Comparison of ENCODE assay signal across 1 cellular context in the genomic region with DNA sequence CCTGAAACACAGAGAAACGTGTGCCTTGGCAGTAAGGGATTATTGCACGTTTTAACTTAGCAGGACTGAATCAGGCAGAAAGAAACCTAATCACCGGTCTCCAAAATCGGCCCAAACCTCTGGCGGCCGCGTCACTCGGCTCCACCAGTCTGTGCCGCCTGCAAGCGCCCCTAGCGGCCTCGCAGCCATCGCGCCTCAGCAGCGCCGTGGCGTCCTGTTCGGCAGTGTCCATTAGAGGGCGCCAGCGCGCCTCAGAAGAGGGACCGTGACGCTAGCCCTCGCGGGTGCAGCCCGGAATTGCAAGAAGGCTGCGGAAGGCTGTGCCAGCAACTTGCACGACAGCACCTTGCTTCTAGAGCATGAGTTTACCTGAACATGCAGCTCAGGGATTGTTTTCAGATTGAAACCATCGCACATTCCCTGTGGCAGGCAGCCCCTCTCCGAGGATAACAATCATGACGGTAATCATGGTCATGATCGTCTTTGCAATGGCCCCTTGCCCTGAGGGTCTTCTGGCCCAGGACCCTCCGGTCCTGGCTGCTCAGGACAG.
TF ChIP-seq lines count a peak whose summit lies in the region.

No MANE protein-coding gene starts in this region.

TF ChIP-seq in HepG2, 621 proteins besides CTCF, POLR2A, EP300 and RAD21 (continued from another document and continues in another):
- TF ChIP-seq GMEB1 (CRISPR knock-in tag; IDR thresholded peaks at IDR 0.05; ENCODE audit: borderline replicate concordance) (peak; percentile 69; the same call in 1 of the 2 replicates), HDAC1 (CRISPR knock-in tag; IDR thresholded peaks at IDR 0.05) (peak; percentile 61; the same call in 1 of the 2 replicates), REPIN1 (CRISPR knock-in tag; IDR thresholded peaks at IDR 0.05; ENCODE audit: borderline replicate concordance, low read depth) (peak; percentile 97; the same call in 1 of the 2 replicates), MAX (IDR thresholded peaks at IDR 0.05) (peak; percentile 48; the same call in 1 of the 2 replicates), ARID3A (IDR thresholded peaks at IDR 0.05; ENCODE audit: low read depth, low read length) (0 out of 2 replicates have a peak, but pooled peaks have one; percentile 62), ZFX (CRISPR knock-in tag; IDR thresholded peaks at IDR 0.05; ENCODE audit: low read depth) (peak; percentile 60; the same call in 1 of the 2 replicates), ZNF777 (CRISPR knock-in tag; IDR thresholded peaks at IDR 0.05) (peak; percentile 61; the same call in 1 of the 2 replicates), ZIK1 (CRISPR knock-in tag; IDR thresholded peaks at IDR 0.05; ENCODE audit: borderline replicate concordance, low read depth) (peak; percentile 61; the same call in 1 of the 2 replicates), BRCA1 (CRISPR knock-in tag; IDR thresholded peaks at IDR 0.05) (peak; percentile 97), ARNT2 (CRISPR knock-in tag; IDR thresholded peaks at IDR 0.05; ENCODE audit: low read depth) (peak; percentile 62; the same call in 1 of the 2 replicates), NPAS2 (CRISPR knock-in tag; IDR thresholded peaks at IDR 0.05; ENCODE audit: borderline replicate concordance) (no peak), ONECUT2 (CRISPR knock-in tag; IDR thresholded peaks at IDR 0.05) (no peak), MEIS2 (CRISPR knock-in tag; IDR thresholded peaks at IDR 0.05) (peak; percentile 64; the same call in 1 of the 2 replicates), PHF20 (CRISPR knock-in tag; IDR thresholded peaks at IDR 0.05) (peak; percentile 33; the same call in 1 of the 2 replicates), SAFB2 (CRISPR knock-in tag; IDR thresholded peaks at IDR 0.05; ENCODE audit: borderline replicate concordance, low read depth) (no peak; the same call in 1 of the 2 replicates), MEIS1 (CRISPR knock-in tag; IDR thresholded peaks at IDR 0.05; ENCODE audit: borderline replicate concordance) (peak; percentile 60; the same call in 1 of the 2 replicates), YEATS2 (CRISPR knock-in tag; IDR thresholded peaks at IDR 0.05; ENCODE audit: borderline replicate concordance) (peak; percentile 75; the same call in 1 of the 2 replicates), TOPORS (CRISPR knock-in tag; IDR thresholded peaks at IDR 0.05) (0 out of 2 replicates have a peak, but pooled peaks have one; percentile 50), MYC (CRISPR knock-in tag; IDR thresholded peaks at IDR 0.05; ENCODE audit: borderline replicate concordance) (peak; percentile 59; the same call in 1 of the 2 replicates), POGZ (CRISPR knock-in tag; IDR thresholded peaks at IDR 0.05) (peak; percentile 86), PITX1 (CRISPR knock-in tag; IDR thresholded peaks at IDR 0.05) (peak; percentile 65; the same call in 1 of the 2 replicates), FOXC1 (CRISPR knock-in tag; IDR thresholded peaks at IDR 0.05; ENCODE audit: borderline replicate concordance) (peak; percentile 58; the same call in 1 of the 2 replicates), ZNF547 (CRISPR knock-in tag; IDR thresholded peaks at IDR 0.05) (peak; percentile 69), PPARG (CRISPR knock-in tag; conservative IDR thresholded peaks at IDR 0.05) (peak; percentile 48; the same call in 1 of the 2 replicates), SIX1 (CRISPR knock-in tag; IDR thresholded peaks at IDR 0.05; ENCODE audit: borderline replicate concordance) (peak; percentile 29; the same call in 1 of the 2 replicates), ZNF780A (CRISPR knock-in tag; IDR thresholded peaks at IDR 0.05) (no peak), ZNF121 (CRISPR knock-in tag; IDR thresholded peaks at IDR 0.05) (no peak), ZNF724P (CRISPR knock-in tag; IDR thresholded peaks at IDR 0.05; ENCODE audit: borderline replicate concordance) (no peak), ASH2L (IDR thresholded peaks at IDR 0.05; ENCODE audit: insufficient read length, low read depth, low read length) (peak; percentile 65), ZNF124 (CRISPR knock-in tag; IDR thresholded peaks at IDR 0.05) (0 out of 2 replicates have a peak, but pooled peaks have one; percentile 76), FOXA3 (CRISPR knock-in tag; IDR thresholded peaks at IDR 0.05) (peak; percentile 66), BORCS8-MEF2B (CRISPR knock-in tag; IDR thresholded peaks at IDR 0.05) (no peak), HOXD1 (CRISPR knock-in tag; IDR thresholded peaks at IDR 0.05) (peak; percentile 54; the same call in 1 of the 2 replicates), ZNF740 (CRISPR knock-in tag; IDR thresholded peaks at IDR 0.05) (0 out of 2 replicates have a peak, but pooled peaks have one; percentile 20), SATB2 (CRISPR knock-in tag; IDR thresholded peaks at IDR 0.05) (0 out of 2 replicates have a peak, but pooled peaks have one; percentile 35), PLRG1 (conservative IDR thresholded peaks at IDR 0.05) (no peak)
- TF ChIP-seq, protein P1, sequence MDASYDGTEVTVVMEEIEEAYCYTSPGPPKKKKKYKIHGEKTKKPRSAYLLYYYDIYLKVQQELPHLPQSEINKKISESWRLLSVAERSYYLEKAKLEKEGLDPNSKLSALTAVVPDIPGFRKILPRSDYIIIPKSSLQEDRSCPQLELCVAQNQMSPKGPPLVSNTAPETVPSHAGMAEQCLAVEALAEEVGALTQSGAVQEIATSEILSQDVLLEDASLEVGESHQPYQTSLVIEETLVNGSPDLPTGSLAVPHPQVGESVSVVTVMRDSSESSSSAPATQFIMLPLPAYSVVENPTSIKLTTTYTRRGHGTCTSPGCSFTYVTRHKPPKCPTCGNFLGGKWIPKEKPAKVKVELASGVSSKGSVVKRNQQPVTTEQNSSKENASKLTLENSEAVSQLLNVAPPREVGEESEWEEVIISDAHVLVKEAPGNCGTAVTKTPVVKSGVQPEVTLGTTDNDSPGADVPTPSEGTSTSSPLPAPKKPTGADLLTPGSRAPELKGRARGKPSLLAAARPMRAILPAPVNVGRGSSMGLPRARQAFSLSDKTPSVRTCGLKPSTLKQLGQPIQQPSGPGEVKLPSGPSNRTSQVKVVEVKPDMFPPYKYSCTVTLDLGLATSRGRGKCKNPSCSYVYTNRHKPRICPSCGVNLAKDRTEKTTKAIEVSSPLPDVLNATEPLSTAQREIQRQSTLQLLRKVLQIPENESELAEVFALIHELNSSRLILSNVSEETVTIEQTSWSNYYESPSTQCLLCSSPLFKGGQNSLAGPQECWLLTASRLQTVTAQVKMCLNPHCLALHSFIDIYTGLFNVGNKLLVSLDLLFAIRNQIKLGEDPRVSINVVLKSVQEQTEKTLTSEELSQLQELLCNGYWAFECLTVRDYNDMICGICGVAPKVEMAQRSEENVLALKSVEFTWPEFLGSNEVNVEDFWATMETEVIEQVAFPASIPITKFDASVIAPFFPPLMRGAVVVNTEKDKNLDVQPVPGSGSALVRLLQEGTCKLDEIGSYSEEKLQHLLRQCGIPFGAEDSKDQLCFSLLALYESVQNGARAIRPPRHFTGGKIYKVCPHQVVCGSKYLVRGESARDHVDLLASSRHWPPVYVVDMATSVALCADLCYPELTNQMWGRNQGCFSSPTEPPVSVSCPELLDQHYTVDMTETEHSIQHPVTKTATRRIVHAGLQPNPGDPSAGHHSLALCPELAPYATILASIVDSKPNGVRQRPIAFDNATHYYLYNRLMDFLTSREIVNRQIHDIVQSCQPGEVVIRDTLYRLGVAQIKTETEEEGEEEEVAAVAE (CRISPR knock-in tag; IDR thresholded peaks at IDR 0.05; ENCODE audit: borderline replicate concordance): peak; percentile 68
- TF ChIP-seq, protein P2, sequence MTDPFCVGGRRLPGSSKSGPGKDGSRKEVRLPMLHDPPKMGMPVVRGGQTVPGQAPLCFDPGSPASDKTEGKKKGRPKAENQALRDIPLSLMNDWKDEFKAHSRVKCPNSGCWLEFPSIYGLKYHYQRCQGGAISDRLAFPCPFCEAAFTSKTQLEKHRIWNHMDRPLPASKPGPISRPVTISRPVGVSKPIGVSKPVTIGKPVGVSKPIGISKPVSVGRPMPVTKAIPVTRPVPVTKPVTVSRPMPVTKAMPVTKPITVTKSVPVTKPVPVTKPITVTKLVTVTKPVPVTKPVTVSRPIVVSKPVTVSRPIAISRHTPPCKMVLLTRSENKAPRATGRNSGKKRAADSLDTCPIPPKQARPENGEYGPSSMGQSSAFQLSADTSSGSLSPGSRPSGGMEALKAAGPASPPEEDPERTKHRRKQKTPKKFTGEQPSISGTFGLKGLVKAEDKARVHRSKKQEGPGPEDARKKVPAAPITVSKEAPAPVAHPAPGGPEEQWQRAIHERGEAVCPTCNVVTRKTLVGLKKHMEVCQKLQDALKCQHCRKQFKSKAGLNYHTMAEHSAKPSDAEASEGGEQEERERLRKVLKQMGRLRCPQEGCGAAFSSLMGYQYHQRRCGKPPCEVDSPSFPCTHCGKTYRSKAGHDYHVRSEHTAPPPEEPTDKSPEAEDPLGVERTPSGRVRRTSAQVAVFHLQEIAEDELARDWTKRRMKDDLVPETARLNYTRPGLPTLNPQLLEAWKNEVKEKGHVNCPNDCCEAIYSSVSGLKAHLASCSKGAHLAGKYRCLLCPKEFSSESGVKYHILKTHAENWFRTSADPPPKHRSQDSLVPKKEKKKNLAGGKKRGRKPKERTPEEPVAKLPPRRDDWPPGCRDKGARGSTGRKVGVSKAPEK (CRISPR knock-in tag; IDR thresholded peaks at IDR 0.05; ENCODE audit: borderline replicate concordance): peak; percentile 88; the same call in 1 of the 2 replicates
- TF ChIP-seq, protein P3, sequence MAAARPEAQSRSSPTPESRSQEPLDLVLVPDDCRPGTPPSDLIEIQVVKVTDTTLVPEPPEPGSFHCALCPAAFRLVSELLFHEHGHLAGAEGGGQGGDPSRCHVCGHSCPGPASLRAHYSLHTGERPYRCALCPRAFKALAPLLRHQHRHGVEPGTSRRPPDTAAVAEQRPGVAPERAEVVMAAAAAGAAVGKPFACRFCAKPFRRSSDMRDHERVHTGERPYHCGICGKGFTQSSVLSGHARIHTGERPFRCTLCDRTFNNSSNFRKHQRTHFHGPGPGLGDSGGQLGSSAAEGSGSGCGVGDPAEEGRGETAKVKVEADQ (CRISPR knock-in tag; IDR thresholded peaks at IDR 0.05; ENCODE audit: borderline replicate concordance): 0 out of 2 replicates have a peak, but pooled peaks have one; percentile 51
- TF ChIP-seq, protein P4, sequence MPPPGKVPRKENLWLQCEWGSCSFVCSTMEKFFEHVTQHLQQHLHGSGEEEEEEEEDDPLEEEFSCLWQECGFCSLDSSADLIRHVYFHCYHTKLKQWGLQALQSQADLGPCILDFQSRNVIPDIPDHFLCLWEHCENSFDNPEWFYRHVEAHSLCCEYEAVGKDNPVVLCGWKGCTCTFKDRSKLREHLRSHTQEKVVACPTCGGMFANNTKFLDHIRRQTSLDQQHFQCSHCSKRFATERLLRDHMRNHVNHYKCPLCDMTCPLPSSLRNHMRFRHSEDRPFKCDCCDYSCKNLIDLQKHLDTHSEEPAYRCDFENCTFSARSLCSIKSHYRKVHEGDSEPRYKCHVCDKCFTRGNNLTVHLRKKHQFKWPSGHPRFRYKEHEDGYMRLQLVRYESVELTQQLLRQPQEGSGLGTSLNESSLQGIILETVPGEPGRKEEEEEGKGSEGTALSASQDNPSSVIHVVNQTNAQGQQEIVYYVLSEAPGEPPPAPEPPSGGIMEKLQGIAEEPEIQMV (CRISPR knock-in tag; IDR thresholded peaks at IDR 0.05; ENCODE audit: low read depth): no peak; the same call in 1 of the 2 replicates
- TF ChIP-seq, protein P5, sequence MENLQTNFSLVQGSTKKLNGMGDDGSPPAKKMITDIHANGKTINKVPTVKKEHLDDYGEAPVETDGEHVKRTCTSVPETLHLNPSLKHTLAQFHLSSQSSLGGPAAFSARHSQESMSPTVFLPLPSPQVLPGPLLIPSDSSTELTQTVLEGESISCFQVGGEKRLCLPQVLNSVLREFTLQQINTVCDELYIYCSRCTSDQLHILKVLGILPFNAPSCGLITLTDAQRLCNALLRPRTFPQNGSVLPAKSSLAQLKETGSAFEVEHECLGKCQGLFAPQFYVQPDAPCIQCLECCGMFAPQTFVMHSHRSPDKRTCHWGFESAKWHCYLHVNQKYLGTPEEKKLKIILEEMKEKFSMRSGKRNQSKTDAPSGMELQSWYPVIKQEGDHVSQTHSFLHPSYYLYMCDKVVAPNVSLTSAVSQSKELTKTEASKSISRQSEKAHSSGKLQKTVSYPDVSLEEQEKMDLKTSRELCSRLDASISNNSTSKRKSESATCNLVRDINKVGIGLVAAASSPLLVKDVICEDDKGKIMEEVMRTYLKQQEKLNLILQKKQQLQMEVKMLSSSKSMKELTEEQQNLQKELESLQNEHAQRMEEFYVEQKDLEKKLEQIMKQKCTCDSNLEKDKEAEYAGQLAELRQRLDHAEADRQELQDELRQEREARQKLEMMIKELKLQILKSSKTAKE (CRISPR knock-in tag; IDR thresholded peaks at IDR 0.05; ENCODE audit: borderline replicate concordance): 0 out of 2 replicates have a peak, but pooled peaks have one; percentile 21
